ENCODE assay signal across 1 cellular context in genomic region chr11:61378713-61379313, GRCh38.
A peak's percentile ranks its signal among the peaks of the same experiment; 100 is the strongest.
TF ChIP-seq lines count a peak whose summit lies in the region.

No MANE protein-coding gene starts in this region.

TF ChIP-seq in HepG2, 621 proteins besides CTCF, POLR2A, EP300 and RAD21:
- no peak for TF ChIP-seq ZNF644 (CRISPR knock-in tag; IDR thresholded peaks at IDR 0.05; ENCODE audit: low read depth)
- TF ChIP-seq ZNF414 (CRISPR knock-in tag; IDR thresholded peaks at IDR 0.05): no peak
- TF ChIP-seq GATAD2A (CRISPR knock-in tag; IDR thresholded peaks at IDR 0.05): 0 out of 2 replicates have a peak, but pooled peaks have one; percentile 13
- no peak for TF ChIP-seq CERS6 (CRISPR knock-in tag; IDR thresholded peaks at IDR 0.05)
- TF ChIP-seq FOSL2 (CRISPR knock-in tag; IDR thresholded peaks at IDR 0.05): peak; percentile 78
- peak; percentile 40; the same call in 1 of the 2 replicates for TF ChIP-seq FOXA3 (CRISPR knock-in tag; IDR thresholded peaks at IDR 0.05)
- TF ChIP-seq ZNF543 (CRISPR knock-in tag; IDR thresholded peaks at IDR 0.05): no peak
- TF ChIP-seq HNF4A (CRISPR knock-in tag; IDR thresholded peaks at IDR 0.05): no peak
- TF ChIP-seq ZNF512 (CRISPR knock-in tag; IDR thresholded peaks at IDR 0.05): no peak
- no peak for TF ChIP-seq SIN3B (IDR thresholded peaks at IDR 0.05; ENCODE audit: low read length)
- TF ChIP-seq ZNF354B (CRISPR knock-in tag; IDR thresholded peaks at IDR 0.05): no peak
- no peak for TF ChIP-seq REST (IDR thresholded peaks at IDR 0.05; ENCODE audit: borderline replicate concordance in 1 of 2, low read depth in 1 of 2, low read length in 2 of 2)
- no peak for TF ChIP-seq BCL3 (CRISPR knock-in tag; IDR thresholded peaks at IDR 0.05)
- TF ChIP-seq STAT6 (CRISPR knock-in tag; IDR thresholded peaks at IDR 0.05; ENCODE audit: borderline replicate concordance): no peak
- no peak for TF ChIP-seq CREB3 (CRISPR knock-in tag; IDR thresholded peaks at IDR 0.05)
- no peak for TF ChIP-seq FOXA1 (IDR thresholded peaks at IDR 0.05)
- TF ChIP-seq FOXA1 (CRISPR knock-in tag; IDR thresholded peaks at IDR 0.05): peak; percentile 19; the same call in 1 of the 2 replicates
- TF ChIP-seq TFAP4 (IDR thresholded peaks at IDR 0.05; ENCODE audit: borderline replicate concordance, low read depth): 0 out of 2 replicates have a peak, but pooled peaks have one; percentile 23
- TF ChIP-seq CEBPB (IDR thresholded peaks at IDR 0.05; ENCODE audit: borderline replicate concordance, low read depth, low read length): peak; percentile 91
- TF ChIP-seq CEBPG (CRISPR knock-in tag; IDR thresholded peaks at IDR 0.05): peak; percentile 60
- 0 out of 2 replicates have a peak, but pooled peaks have one; percentile 27 for TF ChIP-seq ZNF121 (CRISPR knock-in tag; IDR thresholded peaks at IDR 0.05)
- no peak for TF ChIP-seq ZNF577 (CRISPR knock-in tag; IDR thresholded peaks at IDR 0.05; ENCODE audit: borderline replicate concordance, low read depth)
